In the genomic region with DNA sequence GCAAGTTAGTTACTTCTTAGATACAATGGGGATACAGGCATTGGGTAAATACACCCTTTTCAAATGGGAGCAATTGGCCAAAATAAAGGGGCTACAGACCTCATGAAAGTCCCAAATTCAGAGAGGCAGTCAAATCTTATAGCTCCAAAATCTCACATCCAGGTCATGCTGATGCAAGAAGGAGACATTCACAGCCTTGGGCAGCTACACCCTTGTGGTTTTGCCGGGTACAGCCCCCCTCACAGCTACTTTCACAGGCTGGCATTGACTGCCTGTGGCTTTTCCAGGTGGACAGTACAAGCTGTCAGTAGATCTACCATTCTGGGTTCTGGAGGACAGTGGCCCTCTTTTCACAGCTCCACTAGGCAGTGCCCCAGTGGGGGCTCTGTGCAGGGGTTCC, we compare ENCODE assay signal across 24 cellular contexts. TPM values are rescaled to one million over a fixed set of nuclear protein-coding genes. Genes with fewer than 3 reads are reported as not detected.
"Had no signal": no experiment of that assay in that cellular context is flagged by ENCODE, and none has a peak within 500 bp of the region (broad histone marks: within the 10 kb centered on the region; RNA-seq: fewer than 3 reads in every experiment).

No MANE protein-coding gene starts in this region.

- H3K27ac Mint-ChIP-seq: activated CD4-positive, alpha-beta T cell treated with anti-CD3 and anti-CD28 coated beads, Interleukin-2, amount 10 ng/mL, durations not matched to agents 7 days and 5 days; activated CD8-positive, alpha-beta T cell treated with anti-CD3 and anti-CD28 coated beads, Interleukin-2, amount 10 ng/mL, durations not matched to agents 7 days and 5 days; activated naive CD4-positive, alpha-beta T cell treated with anti-CD3 and anti-CD28 coated beads for 36 hours; activated T-cell treated with anti-CD3 and anti-CD28 coated beads, Interleukin-2, amount 50 U/mL, for 24 hours; brain; stimulated activated effector memory CD8-positive, alpha-beta T cell treated with anti-CD3 and anti-CD28 coated beads, Interleukin-12 subunit alpha, Interleukin-12 subunit beta, amount 100 ng/mL, for 72 hours; T-cell had no signal

- H3K9me3 Mint-ChIP-seq: activated naive CD4-positive, alpha-beta T cell treated with anti-CD3 and anti-CD28 coated beads for 36 hours; activated T-cell treated with anti-CD3 and anti-CD28 coated beads, Interleukin-2, amount 50 U/mL, for 24 hours; stimulated activated effector memory CD8-positive, alpha-beta T cell treated with anti-CD3 and anti-CD28 coated beads, Interleukin-12 subunit alpha, Interleukin-12 subunit beta, amount 100 ng/mL, for 72 hours had no signal

- H3K4me3 Mint-ChIP-seq: activated CD4-positive, alpha-beta T cell treated with anti-CD3 and anti-CD28 coated beads, Interleukin-2, amount 10 ng/mL, durations not matched to agents 7 days and 5 days; activated CD8-positive, alpha-beta T cell treated with anti-CD3 and anti-CD28 coated beads, Interleukin-2, amount 10 ng/mL, durations not matched to agents 7 days and 5 days; activated naive CD4-positive, alpha-beta T cell treated with anti-CD3 and anti-CD28 coated beads for 36 hours; activated T-cell treated with anti-CD3 and anti-CD28 coated beads, Interleukin-2, amount 50 U/mL, for 24 hours; brain; stimulated activated effector memory CD8-positive, alpha-beta T cell treated with anti-CD3 and anti-CD28 coated beads, Interleukin-12 subunit alpha, Interleukin-12 subunit beta, amount 100 ng/mL, for 72 hours; T-cell had no signal

- H3K9me3 ChIP-seq: colonic mucosa, gastroesophageal sphincter, heart left ventricle, prostate gland, thoracic aorta, upper lobe of left lung had no signal

- H3K4me1 ChIP-seq: colonic mucosa, gastroesophageal sphincter, prostate gland, upper lobe of left lung had no signal

- DNase-seq: activated CD4-positive, alpha-beta T cell treated with anti-CD3 and anti-CD28 coated beads, Interleukin-2, amount 10 ng/mL, durations not matched to agents 7 days and 5 days; activated CD8-positive, alpha-beta T cell treated with anti-CD3 and anti-CD28 coated beads, Interleukin-2, amount 10 ng/mL, durations not matched to agents 7 days and 5 days; activated naive CD4-positive, alpha-beta T cell treated with anti-CD3 and anti-CD28 coated beads for 36 hours; activated T-cell treated with anti-CD3 and anti-CD28 coated beads, Interleukin-2, amount 50 U/mL, for 24 hours; anterior cingulate cortex; central memory CD4-positive, alpha-beta T cell; colonic mucosa; heart left ventricle; kidney; midbrain; right cardiac atrium; stimulated activated CD4-positive, alpha-beta T cell treated with anti-CD3 and anti-CD28 coated beads, Interleukin-2, amount 100 ng/mL, for 48 hours; T-cell; upper lobe of left lung had no signal

- ATAC-seq: activated CD8-positive, alpha-beta T cell treated with anti-CD3 and anti-CD28 coated beads, Interleukin-2, amount 10 ng/mL, durations not matched to agents 7 days and 5 days; gastroesophageal sphincter; heart left ventricle; left lobe of liver; right cardiac atrium; stimulated activated effector memory CD8-positive, alpha-beta T cell treated with anti-CD3 and anti-CD28 coated beads, Interleukin-12 subunit alpha, Interleukin-12 subunit beta, amount 100 ng/mL, for 72 hours; T-cell had no signal

- H3K36me3 ChIP-seq: colonic mucosa, gastroesophageal sphincter, heart left ventricle, prostate gland, thoracic aorta, upper lobe of left lung had no signal

- H3K36me3 Mint-ChIP-seq: brain; stimulated activated effector memory CD8-positive, alpha-beta T cell treated with anti-CD3 and anti-CD28 coated beads, Interleukin-12 subunit alpha, Interleukin-12 subunit beta, amount 100 ng/mL, for 72 hours; T-cell had no signal

- H3K27me3 Mint-ChIP-seq: T-cell had no signal

- H3K27ac ChIP-seq: colonic mucosa, gastroesophageal sphincter, heart left ventricle, prostate gland, skin epidermis, thoracic aorta, upper lobe of left lung had no signal

- H3K4me3 ChIP-seq: colonic mucosa, gastroesophageal sphincter, heart left ventricle, prostate gland, skin epidermis, thoracic aorta, upper lobe of left lung had no signal

- H3K4me1 Mint-ChIP-seq: brain; stimulated activated effector memory CD8-positive, alpha-beta T cell treated with anti-CD3 and anti-CD28 coated beads, Interleukin-12 subunit alpha, Interleukin-12 subunit beta, amount 100 ng/mL, for 72 hours; T-cell had no signal

- H3K27me3 ChIP-seq: colonic mucosa, gastroesophageal sphincter, heart left ventricle, upper lobe of left lung had no signal

RNA-seq across cellular contexts. Expression of a gene that starts 43.3 kb away (rescaled TPM):
- total RNA-seq: activated CD4-positive, alpha-beta T cell treated with anti-CD3 and anti-CD28 coated beads, Interleukin-2, amount 10 ng/mL, durations not matched to agents 7 days and 5 days; activated CD8-positive, alpha-beta T cell treated with anti-CD3 and anti-CD28 coated beads, Interleukin-2, amount 10 ng/mL, durations not matched to agents 7 days and 5 days; activated naive CD4-positive, alpha-beta T cell treated with anti-CD3 and anti-CD28 coated beads for 36 hours; colonic mucosa; epithelial cell of proximal tubule; gastroesophageal sphincter; heart left ventricle; kidney; left lobe of liver; lung microvascular endothelial cell; omental fat pad; prostate gland; right cardiac atrium; T-cell; thoracic aorta; upper lobe of left lung had no signal
